In the genomic region with DNA sequence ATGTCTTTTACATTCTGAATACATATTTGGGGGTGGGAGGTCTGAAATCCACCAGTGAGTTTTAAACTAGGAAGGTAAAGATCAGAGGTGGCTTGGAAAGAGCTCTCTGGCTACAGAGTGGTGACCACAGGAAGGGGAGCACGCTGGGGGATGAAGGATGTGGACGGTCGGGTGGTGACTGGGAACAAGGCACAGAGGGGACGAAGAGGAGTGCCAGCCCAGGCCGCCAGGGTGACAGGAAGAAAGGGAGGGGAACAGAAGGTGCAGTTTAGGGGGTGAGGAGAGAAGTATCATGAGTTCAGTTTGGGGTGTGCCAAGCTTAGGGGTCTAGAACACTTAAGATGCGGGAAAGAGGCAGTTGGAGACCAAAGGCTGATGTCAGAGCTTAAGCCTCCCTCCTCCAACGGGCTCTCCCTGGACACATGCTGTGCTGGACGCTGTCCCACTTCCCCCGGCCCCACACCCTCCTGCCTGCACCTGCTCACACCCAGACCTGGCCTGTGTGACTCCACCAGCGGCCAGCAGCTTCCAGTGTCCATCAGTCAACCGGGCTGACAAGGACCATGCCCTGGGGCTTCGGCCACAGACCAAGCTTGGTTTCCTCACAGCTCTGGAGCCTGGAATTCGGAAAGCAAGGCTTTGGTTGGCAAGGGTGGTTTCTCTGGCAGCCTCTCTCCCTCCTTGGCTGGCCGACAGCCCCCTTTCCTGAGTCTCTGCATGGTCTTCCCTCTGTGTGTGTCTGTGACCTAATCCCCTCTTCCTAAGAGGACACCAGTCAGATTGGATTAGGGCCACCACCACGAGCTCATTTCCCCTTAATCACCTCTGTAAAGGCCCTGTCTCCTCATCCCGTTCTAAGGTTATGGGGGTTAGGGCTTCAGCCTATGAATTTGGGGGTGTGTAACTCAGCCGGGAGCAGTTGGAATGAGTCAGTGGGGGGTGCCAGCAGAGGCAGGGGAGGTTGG, we compare ENCODE assay signal across 21 cellular contexts.
DNase-seq lines count a peak whose midpoint lies in the region; ATAC-seq and TF ChIP-seq lines count a peak whose summit lies in the region.
"Had no signal": no experiment of that assay in that cellular context is flagged by ENCODE, and none has a peak within 500 bp of the region (broad histone marks: within the 10 kb centered on the region; RNA-seq: fewer than 3 reads in every experiment).

No MANE protein-coding gene starts in this region.

- H3K4me3 ChIP-seq in osteoblast (ENCODE audit: insufficient read depth, low read length), result no peak overlapping the region
- H3K4me3 ChIP-seq: cardiac muscle cell, dorsolateral prefrontal cortex, gastroesophageal sphincter, Peyer's patch, tibial artery had no signal

- H2AFZ ChIP-seq in osteoblast (ENCODE audit: low read length), result no peak overlapping the region

- H3K27me3 ChIP-seq in osteoblast (ENCODE audit: insufficient read depth, low read length), result no peaks in the 10 kb centered on the region
- H3K27me3 ChIP-seq: cardiac muscle cell, dorsolateral prefrontal cortex, Peyer's patch had no signal

- no peaks in the 10 kb centered on the region for H3K79me2 ChIP-seq in osteoblast (ENCODE audit: insufficient read depth, low read length)

- peak overlapping the region; percentile 79; the same call in 1 of the 2 replicates for H3K27ac ChIP-seq in VCaP
- no peak overlapping the region for H3K27ac ChIP-seq in osteoblast (ENCODE audit: low read depth, low read length)
- H3K27ac ChIP-seq: cardiac muscle cell, dorsolateral prefrontal cortex, gastroesophageal sphincter, Peyer's patch, tibial artery had no signal

- H3K36me3 ChIP-seq in osteoblast (ENCODE audit: insufficient read depth, low read length), result no peaks in the 10 kb centered on the region
- H3K36me3 ChIP-seq: cardiac muscle cell, gastroesophageal sphincter, Peyer's patch, tibial artery had no signal

- H3K9me3 ChIP-seq in osteoblast (ENCODE audit: low read depth, low read length), result no peaks in the 10 kb centered on the region
- H3K9me3 ChIP-seq: gastroesophageal sphincter, Peyer's patch had no signal

- peak; percentile 37 for DNase-seq in G401 (ENCODE audit: low spot score)
- DNase-seq in M059J (ENCODE audit: low read depth), result peak; percentile 82
- DNase-seq in osteoblast (ENCODE audit: insufficient read length, low spot score, missing footprints), result peak; percentile 55
- no peak for DNase-seq in glomerular visceral epithelial cell (ENCODE audit: extremely low spot score)
- no peak for DNase-seq in globus pallidus (ENCODE audit: low spot score)
- no peak for DNase-seq in SKM-1 treated with dmso at 0.1 percent for 144 hours (lab: John Stamatoyannopoulos, UW; ENCODE audit: unreplicated experiment)
- DNase-seq: activated CD4-positive, alpha-beta T cell treated with anti-CD3 and anti-CD28 coated beads, Interleukin-2, amount 50 U/mL, for 48 hours; activated naive CD8-positive, alpha-beta T cell treated with anti-CD3 and anti-CD28 coated beads for 36 hours; activated T-cell treated with anti-CD3 and anti-CD28 coated beads, Interleukin-2, amount 50 U/mL, for 72 hours; AML-193; erythroblast; naive thymus-derived CD8-positive, alpha-beta T cell; NCI-H2029 treated with DMSO at 0.1 percent for 48 hours; stimulated activated CD4-positive, alpha-beta T cell treated with anti-CD3 and anti-CD28 coated beads, Interleukin-12 subunit alpha, Interleukin-12 subunit beta, amount 100 ng/mL, for 4 hours had no signal

- no peaks in the 10 kb centered on the region for H4K20me1 ChIP-seq in osteoblast (ENCODE audit: insufficient read depth, low read length)

- H3K4me2 ChIP-seq in osteoblast (ENCODE audit: insufficient read depth, low read length), result no peak overlapping the region

- H3K4me1 ChIP-seq in osteoblast (ENCODE audit: insufficient read depth, low read length), result peaks cover 5% of the 10 kb centered on the region
- H3K4me1 ChIP-seq: gastroesophageal sphincter, Peyer's patch, tibial artery had no signal

- in situ Hi-C loops in G401 (cut with HindIII; ENCODE audit: low sequenced_read_pairs), result no loop called here

- TF ChIP-seq CTCF in VCaP (conservative IDR thresholded peaks at IDR 0.05) (no peak), osteoblast (IDR thresholded peaks at IDR 0.05; ENCODE audit: extremely low read depth, low read depth, low read length) (no peak)

- no peak for ATAC-seq in GM18858 (IDR thresholded peaks at IDR 0.05; ENCODE audit: unreplicated experiment)
- ATAC-seq: activated T-cell treated with anti-CD3 and anti-CD28 coated beads, Interleukin-2, amount 50 U/mL, for 72 hours; gastroesophageal sphincter; naive thymus-derived CD8-positive, alpha-beta T cell had no signal

Comparison
In these comparisons a context has a peak if more than half of its experiments do, and no peak if none do; other contexts are left out.
1. DNase-seq: peak in G401 (single experiment), M059J (single experiment) and osteoblast (single experiment); none in glomerular visceral epithelial cell (single experiment), globus pallidus (single experiment) and SKM-1 treated with dmso at 0.1 percent for 144 hours (single experiment).